ENCODE assay signal across 8 cellular contexts in the genomic region with DNA sequence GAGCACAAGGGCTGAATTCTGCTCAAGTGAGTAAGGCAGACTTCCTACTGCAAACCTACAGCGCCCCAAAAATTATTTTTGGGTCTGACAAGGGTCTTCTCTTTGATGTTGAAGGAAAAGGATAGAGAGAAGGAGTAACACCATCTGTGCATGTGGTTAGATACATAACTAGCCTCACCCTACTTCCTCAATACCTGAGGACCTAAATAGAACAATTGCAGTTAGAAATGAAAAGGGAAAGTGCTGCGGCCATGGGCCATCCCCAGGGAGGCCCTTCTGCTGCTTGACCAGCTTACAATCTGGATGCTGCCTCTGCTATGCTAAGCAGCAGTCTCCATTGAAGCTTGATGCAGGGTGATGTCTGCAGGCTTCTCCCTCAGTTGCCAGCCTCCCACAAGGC.
DNase-seq lines count a peak whose midpoint lies in the region; ATAC-seq and TF ChIP-seq lines count a peak whose summit lies in the region.
"Had no signal": no experiment of that assay in that cellular context is flagged by ENCODE, and none has a peak within 500 bp of the region (broad histone marks: within the 10 kb centered on the region; RNA-seq: fewer than 3 reads in every experiment).

No MANE protein-coding gene starts in this region.

- POLR2A ChIA-PET in naive thymus-derived CD4-positive, alpha-beta T cell (lab: Charles Lee): interaction anchor here (0.9 to 2.2 kb wide), 8 partner anchors 17 to 145 kb away, joined by 3 to 12 read pairs (median 4); a partner anchor contains a TSS

- CTCF ChIA-PET in naive thymus-derived CD4-positive, alpha-beta T cell (lab: Charles Lee): interaction anchor here (0.7 to 1.1 kb wide), 4 partner anchors 12 to 130 kb away, joined by 3 to 4 read pairs (median 3); no protein-coding TSS in a partner anchor

- no peaks in the 10 kb centered on the region for H3K9me3 Mint-ChIP-seq in naive thymus-derived CD4-positive, alpha-beta T cell

- H3K36me3 Mint-ChIP-seq in naive thymus-derived CD4-positive, alpha-beta T cell: peaks cover 29 to 70% (median 61%) of the 10 kb centered on the region in 5 donors

- peak overlapping the region in 8 of 9 donors; percentile 86 to 98 (median 93) for H3K27ac Mint-ChIP-seq in naive thymus-derived CD4-positive, alpha-beta T cell

- no peaks in the 10 kb centered on the region for H3K9me3 ChIP-seq in naive thymus-derived CD4-positive, alpha-beta T cell (ENCODE audit: control insufficient read depth in 2 of 3, low read length in 3 of 3)

- peaks cover 64 to 89% of the 10 kb centered on the region in 2 donors for H3K4me1 ChIP-seq in naive thymus-derived CD4-positive, alpha-beta T cell (ENCODE audit: control insufficient read depth in 2 of 2, insufficient read depth in 2 of 2, low read length in 2 of 2)
- H3K4me1 ChIP-seq in foreskin keratinocyte: peaks cover 8% of the 10 kb centered on the region

- H3K36me3 ChIP-seq in naive thymus-derived CD4-positive, alpha-beta T cell (ENCODE audit: control insufficient read depth in 2 of 3, insufficient read depth in 3 of 3, low read length in 3 of 3): peaks cover 49 to 81% (median 75%) of the 10 kb centered on the region in 3 experiments

- H3K4me1 Mint-ChIP-seq in naive thymus-derived CD4-positive, alpha-beta T cell: peaks cover 70 to 100% (median 94%) of the 10 kb centered on the region in 7 donors

- peak overlapping the region in 9 of 10 donors; percentile 14 to 89 (median 73) for H3K4me3 Mint-ChIP-seq in naive thymus-derived CD4-positive, alpha-beta T cell

- H3K27ac ChIP-seq in naive thymus-derived CD4-positive, alpha-beta T cell (ENCODE audit: low read depth, low read length): peak overlapping the region; percentile 72
- H3K27ac ChIP-seq in foreskin keratinocyte: no peak overlapping the region

- no peaks in the 10 kb centered on the region for H3K27me3 Mint-ChIP-seq in naive thymus-derived CD4-positive, alpha-beta T cell

- no peaks in the 10 kb centered on the region for H3K27me3 ChIP-seq in naive thymus-derived CD4-positive, alpha-beta T cell (ENCODE audit: control insufficient read depth in 2 of 2, insufficient read depth in 2 of 2, low read length in 2 of 2)
- peaks cover 9% of the 10 kb centered on the region for H3K27me3 ChIP-seq in foreskin keratinocyte

- ATAC-seq in GM18867 (IDR thresholded peaks at IDR 0.05; ENCODE audit: unreplicated experiment) (peak; percentile 70), GM21576 (IDR thresholded peaks at IDR 0.05; ENCODE audit: unreplicated experiment) (peak; percentile 83), HG03565 (IDR thresholded peaks at IDR 0.05; ENCODE audit: unreplicated experiment) (peak; percentile 66), foreskin keratinocyte (no peak)
- no peak for ATAC-seq in naive thymus-derived CD4-positive, alpha-beta T cell

- no peak overlapping the region for H3K4me3 ChIP-seq in naive thymus-derived CD4-positive, alpha-beta T cell (ENCODE audit: low read length)

- DNase-seq in naive thymus-derived CD4-positive, alpha-beta T cell: no peak
- DNase-seq in effector CD8-positive, alpha-beta T cell (lab: John Stamatoyannopoulos, UW): no peak
- DNase-seq in ureter (ENCODE audit: low spot score) (no peak), foreskin keratinocyte (no peak)
- DNase-seq: IMR-90 had no signal

- intact Hi-C loops in naive thymus-derived CD4-positive, alpha-beta T cell (cut with micrococcal nuclease): no loop called here

- no peak for TF ChIP-seq CTCF in foreskin keratinocyte (conservative IDR thresholded peaks at IDR 0.05)

Comparison
In these comparisons a context has a peak if more than half of its experiments do, and no peak if none do; other contexts are left out.
1. ATAC-seq: peak in GM18867 (single experiment), GM21576 (single experiment) and HG03565 (single experiment); none in naive thymus-derived CD4-positive, alpha-beta T cell (single experiment) and foreskin keratinocyte (single experiment).